8 cellular contexts compared by ENCODE assay signal in genomic region chr20:36572701-36573102, GRCh38. TPM values are rescaled to one million over a fixed set of nuclear protein-coding genes. Genes with fewer than 3 reads are reported as not detected.
DNase-seq lines count a peak whose midpoint lies in the region; ATAC-seq and TF ChIP-seq lines count a peak whose summit lies in the region.

No MANE protein-coding gene starts in this region.

- peak overlapping the region; percentile 69 for H3K4me3 Mint-ChIP-seq in mesothelial cell of epicardium

- DNase-seq in choroid plexus epithelial cell (ENCODE audit: low read depth) = peak; percentile 35
- peak in 1 of 2 experiments; percentile 42 for DNase-seq in mesothelial cell of epicardium (ENCODE audit: low spot score in 2 of 2, unreplicated experiment in 2 of 2)
- peak; percentile 80 for DNase-seq in stimulated activated CD8-positive, alpha-beta memory T cell treated with anti-CD3 and anti-CD28 coated beads, Interleukin-4, amount 100 ng/mL, for 48 hours
- no peak for DNase-seq in cerebellum (ENCODE audit: low spot score)

- no peaks in the 10 kb centered on the region for H3K9me3 Mint-ChIP-seq in mesothelial cell of epicardium

- no peaks in the 10 kb centered on the region for H3K36me3 Mint-ChIP-seq in mesothelial cell of epicardium

- H3K27me3 Mint-ChIP-seq in mesothelial cell of epicardium (ENCODE audit: low read depth) = no peaks in the 10 kb centered on the region

- no peak for TF ChIP-seq POLR2A in GM18505 (IDR thresholded peaks at IDR 0.05; ENCODE audit: borderline replicate concordance, extremely low read depth, insufficient read depth, insufficient read length)

- peaks cover 46% of the 10 kb centered on the region for H3K4me1 Mint-ChIP-seq in mesothelial cell of epicardium

- TF ChIP-seq CTCF in choroid plexus epithelial cell (conservative IDR thresholded peaks at IDR 0.05; ENCODE audit: low read depth, low read length) = no peak
- TF ChIP-seq CTCF in mesothelial cell of epicardium (IDR thresholded peaks at IDR 0.05; ENCODE audit: unreplicated experiment) = no peak

- H3K4me3 ChIP-seq in choroid plexus epithelial cell (ENCODE audit: low read depth, low read length) = peak overlapping the region; percentile 71

- ATAC-seq in GM18505 (IDR thresholded peaks at IDR 0.05; ENCODE audit: unreplicated experiment) (peak; percentile 16), HG03159 (IDR thresholded peaks at IDR 0.05; ENCODE audit: unreplicated experiment) (peak; percentile 26), HG02973 (IDR thresholded peaks at IDR 0.05; ENCODE audit: unreplicated experiment) (no peak)
- peak; percentile 89 for ATAC-seq in activated CD4-positive, CD25-positive, alpha-beta regulatory T cell treated with anti-CD3 and anti-CD28 coated beads, Interleukin-2, amount 50 U/mL, for 24 hours

- H3K27ac Mint-ChIP-seq in mesothelial cell of epicardium = peak overlapping the region; percentile 93

RNA-seq across cellular contexts. Expression of gene TGIF2, which starts 0.7 kb away (rescaled TPM):
- total RNA-seq in mesothelial cell of epicardium (94.4 to 101 TPM (median 98.4 TPM) in 3 replicates), cerebellum (14.2 TPM)

RNA-seq across cellular contexts. Expression of gene MYL9, which starts 31.4 kb away (rescaled TPM):
- 235 to 248 TPM (median 238 TPM) in 3 replicates for total RNA-seq in mesothelial cell of epicardium
- total RNA-seq in cerebellum = 0.36 TPM

RNA-seq across cellular contexts. Expression of gene RAB5IF, which starts 32.9 kb away (rescaled TPM):
- 37.6 to 40.7 TPM (median 40.0 TPM) in 3 replicates for total RNA-seq in mesothelial cell of epicardium
- total RNA-seq in cerebellum = 21.7 TPM

Comparison
In these comparisons a context has a peak if more than half of its experiments do, and no peak if none do; other contexts are left out.
1. RNA of gene MYL9, which starts 31.4 kb away (total RNA-seq): 235 to 248 TPM in mesothelial cell of epicardium; 0.36 TPM in cerebellum (single experiment); every median in the first group is over 100 times any median in the second.